18 cellular contexts compared by ENCODE assay signal in genomic region chr5:140488914-140489313, GRCh38. TPM values are rescaled to one million over a fixed set of nuclear protein-coding genes. Genes with fewer than 3 reads are reported as not detected.
"Had no signal": no experiment of that assay in that cellular context is flagged by ENCODE, and none has a peak within 500 bp of the region (broad histone marks: within the 10 kb centered on the region; RNA-seq: fewer than 3 reads in every experiment).

No MANE protein-coding gene starts in this region.

- H2AFZ ChIP-seq: neural progenitor cell had no signal

- H3K36me3 ChIP-seq: ovary had no signal

- H3K27me3 ChIP-seq: colonic mucosa, heart left ventricle, neural progenitor cell, ovary had no signal

- H3K4me3 ChIP-seq: colonic mucosa, heart left ventricle, neural progenitor cell, ovary, smooth muscle cell had no signal

- H3K27ac ChIP-seq: colonic mucosa, heart left ventricle, neural progenitor cell, ovary had no signal

- H3K9me3 ChIP-seq: colonic mucosa, heart left ventricle, ovary had no signal

- H3K9ac ChIP-seq: neural progenitor cell had no signal

- ATAC-seq: heart left ventricle, left lobe of liver, natural killer cell, right cardiac atrium had no signal

- DNase-seq: colonic mucosa; effector CD4-positive, alpha-beta T cell; heart left ventricle; hippocampal formation; islet precursor cell; mammary epithelial cell; natural killer cell; nucleus accumbens; ovary; right cardiac atrium; stimulated activated CD4-positive, alpha-beta T cell treated with anti-CD3 and anti-CD28 coated beads, Interleukin-2, amount 100 ng/mL, for 48 hours; stimulated activated naive CD4-positive, alpha-beta T cell treated with Interleukin-2 at 50 U/mL for 16 hours; trophoblast cell had no signal

- H3K4me1 ChIP-seq: colonic mucosa, heart left ventricle, neural progenitor cell had no signal

- H3K4me2 ChIP-seq: neural progenitor cell, smooth muscle cell had no signal

RNA-seq across cellular contexts. Expression of gene EIF4EBP3, which starts 58.5 kb away (rescaled TPM):
- total RNA-seq: frontal cortex, myocyte, smooth muscle cell had no signal
